Comparison of ENCODE assay signal across 8 cellular contexts in genomic region chr6:41073203-41073967, GRCh38. TPM values are rescaled to one million over a fixed set of nuclear protein-coding genes. Genes with fewer than 3 reads are reported as not detected.
A peak's percentile ranks its signal among the peaks of the same experiment; 100 is the strongest.
DNase-seq lines count a peak whose midpoint lies in the region; ATAC-seq, FAIRE-seq and TF ChIP-seq lines count a peak whose summit lies in the region.

No MANE protein-coding gene starts in this region.

- H3K36me3 ChIP-seq in BLaER1 (peaks cover 17% of the 10 kb centered on the region; the same call in 1 of the 2 replicates), duodenal mucosa (ENCODE audit: control insufficient read depth in 1 of 2, insufficient read depth in 2 of 2, low read length in 2 of 2) (peaks cover under 1 to 11% of the 10 kb centered on the region in 2 donors)

- peaks cover 52% of the 10 kb centered on the region for H3K4me1 Mint-ChIP-seq in activated CD8-positive, alpha-beta T cell treated with anti-CD3 and anti-CD28 coated beads for 36 hours (ENCODE audit: low read depth)

- H3K9me3 Mint-ChIP-seq in activated CD8-positive, alpha-beta T cell treated with anti-CD3 and anti-CD28 coated beads for 36 hours: no peaks in the 10 kb centered on the region

- peaks cover 54% of the 10 kb centered on the region for H3K4me1 ChIP-seq in BLaER1
- H3K4me1 ChIP-seq in duodenal mucosa (ENCODE audit: control insufficient read depth in 1 of 2, insufficient read depth in 2 of 2, low read length in 2 of 2): peaks cover 29 to 47% of the 10 kb centered on the region in 2 donors

- peaks cover 30% of the 10 kb centered on the region for H3K36me3 Mint-ChIP-seq in activated CD8-positive, alpha-beta T cell treated with anti-CD3 and anti-CD28 coated beads for 36 hours (ENCODE audit: low read depth)

- no peaks in the 10 kb centered on the region for H3K9me3 ChIP-seq in BLaER1
- H3K9me3 ChIP-seq in duodenal mucosa (ENCODE audit: control insufficient read depth in 1 of 2, low read length in 2 of 2): no peaks in the 10 kb centered on the region

- H3K27me3 ChIP-seq in BLaER1: no peaks in the 10 kb centered on the region
- H3K27me3 ChIP-seq in duodenal mucosa (ENCODE audit: control insufficient read depth in 1 of 2, insufficient read depth in 2 of 2, low read length in 2 of 2): no peaks in the 10 kb centered on the region

- peak overlapping the region; percentile 93 for H3K4me3 ChIP-seq in BLaER1
- peak overlapping the region; percentile 78 to 86 for H3K4me3 ChIP-seq in duodenal mucosa (ENCODE audit: low read depth in 1 of 2, low read length in 2 of 2)

- peak overlapping the region; percentile 99 for H3K27ac ChIP-seq in BLaER1
- peak overlapping the region; percentile 100 for H3K27ac ChIP-seq in duodenal mucosa (ENCODE audit: low read depth, low read length)

- H3K4me3 Mint-ChIP-seq in activated CD8-positive, alpha-beta T cell treated with anti-CD3 and anti-CD28 coated beads for 36 hours: peak overlapping the region; percentile 91

- peak; percentile 31 for ATAC-seq in HG03460 (IDR thresholded peaks at IDR 0.05; ENCODE audit: unreplicated experiment)
- ATAC-seq in activated CD8-positive, alpha-beta T cell treated with anti-CD3 and anti-CD28 coated beads for 36 hours: peak; percentile 5

- no peaks in the 10 kb centered on the region for H3K27me3 Mint-ChIP-seq in activated CD8-positive, alpha-beta T cell treated with anti-CD3 and anti-CD28 coated beads for 36 hours

- peak; percentile 65 for TF ChIP-seq CTCF in activated CD8-positive, alpha-beta T cell treated with anti-CD3 and anti-CD28 coated beads for 36 hours (IDR thresholded peaks at IDR 0.05)

- H3K4me2 ChIP-seq in BLaER1: peak overlapping the region; percentile 97

- POLR2A ChIA-PET in activated CD8-positive, alpha-beta T cell treated with anti-CD3 and anti-CD28 coated beads for 36 hours (lab: Charles Lee): interaction anchor here (1.7 kb wide), 1 partner anchor 247 kb away, joined by 4 read pairs; no protein-coding TSS in a partner anchor

- peak overlapping the region; percentile 95 for H3K27ac Mint-ChIP-seq in activated CD8-positive, alpha-beta T cell treated with anti-CD3 and anti-CD28 coated beads for 36 hours

- peak overlapping the region; percentile 97 for H3K9ac ChIP-seq in BLaER1
- H3K9ac ChIP-seq in duodenal mucosa (ENCODE audit: low read depth in 1 of 2, low read length in 2 of 2): peak overlapping the region; percentile 85 to 94

- peak; percentile 37 for DNase-seq in GM19239 (ENCODE audit: insufficient read length, low spot score)
- peak; percentile 74 for DNase-seq in NCI-H774 (lab: John Stamatoyannopoulos, UW)
- DNase-seq in activated CD8-positive, alpha-beta T cell treated with anti-CD3 and anti-CD28 coated beads for 36 hours: peak; percentile 86
- DNase-seq in lung microvascular endothelial cell (ENCODE audit: low read depth in 2 of 2): peak; percentile 84 to 92
- peak; percentile 58 to 82 (median 62) for DNase-seq in stimulated activated CD4-positive, alpha-beta T cell treated with anti-CD3 and anti-CD28 coated beads, TNF-alpha, amount 100 ng/mL, for 24 hours (ENCODE audit: low read depth in 3 of 3)

- intact Hi-C loops in activated CD8-positive, alpha-beta T cell treated with anti-CD3 and anti-CD28 coated beads for 36 hours (cut with micrococcal nuclease): loop anchor here (10.0 kb wide), 1 partner anchor 111 kb away; no protein-coding TSS in a partner anchor

- CTCF ChIA-PET in activated CD8-positive, alpha-beta T cell treated with anti-CD3 and anti-CD28 coated beads for 36 hours (lab: Charles Lee): interaction anchor here (1.0 to 1.2 kb wide), 2 partner anchors 46 to 107 kb away, joined by 3 to 6 read pairs; no protein-coding TSS in a partner anchor

- peaks cover 53% of the 10 kb centered on the region for H4K20me1 ChIP-seq in BLaER1

- peak; percentile 88 for FAIRE-seq in GM19239 (lab: Jason Lieb, UNC)

RNA-seq across cellular contexts. Expression of gene NFYA, which starts 0.6 kb away (rescaled TPM):
- total RNA-seq in activated CD8-positive, alpha-beta T cell treated with anti-CD3 and anti-CD28 coated beads for 36 hours: 10 to 100 TPM; 30.7 to 31.1 TPM
- 10.7 and 10.9 TPM in 2 replicates for total RNA-seq in lung microvascular endothelial cell

RNA-seq across cellular contexts. Expression of gene OARD1, which starts 1.2 kb away (rescaled TPM):
- 10 to 100 TPM; 45.8 to 48.4 TPM for total RNA-seq in activated CD8-positive, alpha-beta T cell treated with anti-CD3 and anti-CD28 coated beads for 36 hours
- total RNA-seq in lung microvascular endothelial cell: 8.5 TPM in 2 replicates

RNA-seq across cellular contexts. Expression of gene APOBEC2, which starts 20.4 kb away (rescaled TPM):
- total RNA-seq in activated CD8-positive, alpha-beta T cell treated with anti-CD3 and anti-CD28 coated beads for 36 hours: not detected
- total RNA-seq in lung microvascular endothelial cell: not detected in 2 replicates

RNA-seq across cellular contexts. Expression of gene TSPO2, which starts 31.1 kb away (rescaled TPM):
- not detected for total RNA-seq in activated CD8-positive, alpha-beta T cell treated with anti-CD3 and anti-CD28 coated beads for 36 hours
- not detected in 2 replicates for total RNA-seq in lung microvascular endothelial cell

RNA-seq across cellular contexts. Expression of gene UNC5CL, which starts 34.4 kb away (rescaled TPM):
- 1 to 10 TPM; 2.3 to 2.6 TPM for total RNA-seq in activated CD8-positive, alpha-beta T cell treated with anti-CD3 and anti-CD28 coated beads for 36 hours
- under 0.01 TPM in 2 replicates for total RNA-seq in lung microvascular endothelial cell

Comparison
In these comparisons a context has a peak if more than half of its experiments do, and no peak if none do; other contexts are left out.
1. Peak in every context shown above with its lines: DNase-seq, ATAC-seq, H3K4me3 ChIP-seq and H3K27ac ChIP-seq.
2. DNase-seq: peak in every context shown above with its lines; median percentile 88 in lung microvascular endothelial cell; 86 in activated CD8-positive, alpha-beta T cell treated with anti-CD3 and anti-CD28 coated beads for 36 hours; 74 in NCI-H774; 62 in stimulated activated CD4-positive, alpha-beta T cell treated with anti-CD3 and anti-CD28 coated beads, TNF-alpha, amount 100 ng/mL, for 24 hours; 37 in GM19239.